ENCODE assay signal across 9 cellular contexts in genomic region chr2:205683991-205684390, GRCh38. TPM values are rescaled to one million over a fixed set of nuclear protein-coding genes. Genes with fewer than 3 reads are reported as not detected.
A peak's percentile ranks its signal among the peaks of the same experiment; 100 is the strongest.
DNase-seq lines count a peak whose midpoint lies in the region; ATAC-seq and TF ChIP-seq lines count a peak whose summit lies in the region.
"Had no signal": no experiment of that assay in that cellular context is flagged by ENCODE, and none has a peak within 500 bp of the region (broad histone marks: within the 10 kb centered on the region; RNA-seq: fewer than 3 reads in every experiment).

No MANE protein-coding gene starts in this region.

- H3K27me3 ChIP-seq in mesenchymal stem cell (ENCODE audit: control insufficient read depth in 1 of 2, insufficient read depth in 1 of 2, low read length in 2 of 2) (no peaks in the 10 kb centered on the region), thyroid gland (no peaks in the 10 kb centered on the region)

- H3K4ac ChIP-seq in mesenchymal stem cell (ENCODE audit: low read depth in 1 of 2, low read length in 2 of 2), result peak overlapping the region in 1 of 2 experiments; percentile 73

- peak overlapping the region in 1 of 2 experiments; percentile 87 for H2BK12ac ChIP-seq in mesenchymal stem cell (ENCODE audit: low read length in 2 of 2)

- peak overlapping the region; percentile 56 to 91 for H3K18ac ChIP-seq in mesenchymal stem cell (ENCODE audit: low read depth in 1 of 2, low read length in 2 of 2)

- H3K23ac ChIP-seq in mesenchymal stem cell (ENCODE audit: low read length in 2 of 2), result peak overlapping the region in 1 of 2 experiments; percentile 59

- no peak for TF ChIP-seq CTCF in activated CD8-positive, alpha-beta T cell treated with anti-CD3 and anti-CD28 coated beads for 36 hours (IDR thresholded peaks at IDR 0.05)
- TF ChIP-seq CTCF in cardiac fibroblast (IDR thresholded peaks at IDR 0.05; ENCODE audit: low read depth, low read length), result no peak
- no peak for TF ChIP-seq CTCF in thyroid gland (IDR thresholded peaks at IDR 0.05)

- H3K9me3 ChIP-seq in mesenchymal stem cell (ENCODE audit: control insufficient read depth, low read length) (no peaks in the 10 kb centered on the region), thyroid gland (no peaks in the 10 kb centered on the region)

- H3K27ac Mint-ChIP-seq in activated CD8-positive, alpha-beta T cell treated with anti-CD3 and anti-CD28 coated beads, Interleukin-2, amount 10 ng/mL, durations not matched to agents 7 days and 5 days, result no peak overlapping the region
- H3K27ac Mint-ChIP-seq in activated CD8-positive, alpha-beta T cell treated with anti-CD3 and anti-CD28 coated beads for 36 hours, result no peak overlapping the region
- H3K27ac Mint-ChIP-seq: CD4-positive, alpha-beta T cell had no signal

- no peak for TF ChIP-seq POLR2A in thyroid gland (IDR thresholded peaks at IDR 0.05)

- H3K4me1 ChIP-seq in mesenchymal stem cell (ENCODE audit: control insufficient read depth, insufficient read depth, low read depth, low read length) (peaks cover 27% of the 10 kb centered on the region), thyroid gland (peaks cover 36 to 40% of the 10 kb centered on the region in 2 donors)

- H3K27ac ChIP-seq in mesenchymal stem cell (ENCODE audit: low read length, poor library complexity, severe bottlenecking), result peak overlapping the region; percentile 29
- peak overlapping the region; percentile 68 to 80 (median 78) for H3K27ac ChIP-seq in thyroid gland

- peak overlapping the region; percentile 62 to 79 for H3K4me3 ChIP-seq in cardiac fibroblast (replicated peaks in 1 of 2; ENCODE audit: low read depth in 2 of 2, low read length in 2 of 2)
- peak overlapping the region; percentile 72 to 84 for H3K4me3 ChIP-seq in mesenchymal stem cell (ENCODE audit: insufficient read depth in 1 of 2, low read depth in 1 of 2, low read length in 2 of 2)
- peak overlapping the region in 2 of 3 donors; percentile 10 to 47 for H3K4me3 ChIP-seq in thyroid gland (replicated peaks in 1 of 3)

- no peak overlapping the region for H2BK5ac ChIP-seq in mesenchymal stem cell (ENCODE audit: low read depth, low read length, poor library complexity, severe bottlenecking)

- H3K4me2 ChIP-seq in mesenchymal stem cell (ENCODE audit: low read length, poor library complexity, severe bottlenecking), result peak overlapping the region; percentile 80

- H3K9ac ChIP-seq in mesenchymal stem cell (ENCODE audit: low read length), result peak overlapping the region; percentile 88

- no peak overlapping the region for H2BK15ac ChIP-seq in mesenchymal stem cell (ENCODE audit: low read depth, poor library complexity, severe bottlenecking)

- H2BK120ac ChIP-seq in mesenchymal stem cell (ENCODE audit: low read depth, low read length), result no peak overlapping the region

- ATAC-seq in activated CD8-positive, alpha-beta T cell treated with anti-CD3 and anti-CD28 coated beads, Interleukin-2, amount 10 ng/mL, durations not matched to agents 7 days and 5 days, result no peak
- no peak for ATAC-seq in activated CD8-positive, alpha-beta T cell treated with anti-CD3 and anti-CD28 coated beads for 36 hours
- no peak for ATAC-seq in HG02852 (IDR thresholded peaks at IDR 0.05; ENCODE audit: unreplicated experiment)

- H3K4me3 Mint-ChIP-seq in activated CD8-positive, alpha-beta T cell treated with anti-CD3 and anti-CD28 coated beads, Interleukin-2, amount 10 ng/mL, durations not matched to agents 7 days and 5 days, result peak overlapping the region; percentile 17
- H3K4me3 Mint-ChIP-seq in activated CD8-positive, alpha-beta T cell treated with anti-CD3 and anti-CD28 coated beads for 36 hours, result no peak overlapping the region

- H3K36me3 ChIP-seq in mesenchymal stem cell (ENCODE audit: control insufficient read depth in 1 of 2, insufficient read depth in 2 of 2, low read depth in 1 of 2, low read length in 2 of 2), result peaks cover 0 to 4% of the 10 kb centered on the region in 2 experiments
- H3K36me3 ChIP-seq in thyroid gland, result no peaks in the 10 kb centered on the region

- CTCF ChIA-PET in activated CD8-positive, alpha-beta T cell treated with anti-CD3 and anti-CD28 coated beads, Interleukin-2, amount 10 ng/mL, durations not matched to agents 7 days and 5 days (lab: Charles Lee), result interaction anchor here (1.5 to 3.7 kb wide), 2 partner anchors 8 to 10 kb away, joined by 3 to 15 read pairs; no protein-coding TSS in a partner anchor
- CTCF ChIA-PET in activated CD8-positive, alpha-beta T cell treated with anti-CD3 and anti-CD28 coated beads for 36 hours (lab: Charles Lee), result interaction anchor here (1.3 to 1.9 kb wide), 3 partner anchors 8 to 242 kb away, joined by 4 to 8 read pairs (median 4); no protein-coding TSS in a partner anchor

- intact Hi-C loops in activated CD8-positive, alpha-beta T cell treated with anti-CD3 and anti-CD28 coated beads for 36 hours (cut with micrococcal nuclease), result no loop called here
- intact Hi-C loops in thyroid gland (cut with DNase I), result loop anchor here (5.0 to 10.0 kb wide), 2 partner anchors 992 to 1359 kb away; no protein-coding TSS in a partner anchor

- H2AFZ ChIP-seq in mesenchymal stem cell (ENCODE audit: low read depth, low read length), result no peak overlapping the region

- H3K4me1 Mint-ChIP-seq in activated CD8-positive, alpha-beta T cell treated with anti-CD3 and anti-CD28 coated beads, Interleukin-2, amount 10 ng/mL, durations not matched to agents 7 days and 5 days (ENCODE audit: low read depth), result peaks cover 46% of the 10 kb centered on the region
- H3K4me1 Mint-ChIP-seq in activated CD8-positive, alpha-beta T cell treated with anti-CD3 and anti-CD28 coated beads for 36 hours (ENCODE audit: low read depth), result peaks cover 19% of the 10 kb centered on the region

- peak overlapping the region; percentile 11 for H4K91ac ChIP-seq in mesenchymal stem cell (ENCODE audit: low read length)

- peaks cover 78% of the 10 kb centered on the region for H3K27me3 Mint-ChIP-seq in activated CD8-positive, alpha-beta T cell treated with anti-CD3 and anti-CD28 coated beads, Interleukin-2, amount 10 ng/mL, durations not matched to agents 7 days and 5 days (ENCODE audit: low read depth)
- peaks cover 75% of the 10 kb centered on the region for H3K27me3 Mint-ChIP-seq in activated CD8-positive, alpha-beta T cell treated with anti-CD3 and anti-CD28 coated beads for 36 hours

- H3K9me3 Mint-ChIP-seq in activated CD8-positive, alpha-beta T cell treated with anti-CD3 and anti-CD28 coated beads, Interleukin-2, amount 10 ng/mL, durations not matched to agents 7 days and 5 days (ENCODE audit: insufficient read depth), result no peaks in the 10 kb centered on the region
- no peaks in the 10 kb centered on the region for H3K9me3 Mint-ChIP-seq in activated CD8-positive, alpha-beta T cell treated with anti-CD3 and anti-CD28 coated beads for 36 hours
- H3K9me3 Mint-ChIP-seq: CD4-positive, alpha-beta T cell had no signal

- no peak for DNase-seq in activated CD8-positive, alpha-beta T cell treated with anti-CD3 and anti-CD28 coated beads, Interleukin-2, amount 10 ng/mL, durations not matched to agents 7 days and 5 days
- no peak for DNase-seq in activated CD8-positive, alpha-beta T cell treated with anti-CD3 and anti-CD28 coated beads for 36 hours
- DNase-seq in cardiac fibroblast (ENCODE audit: low read depth in 2 of 2) (no peak), mesenchymal stem cell (no peak), thyroid gland (no peak), SIG-M5 (lab: John Stamatoyannopoulos, UW) (no peak)
- no peak for DNase-seq in stimulated activated CD4-positive, alpha-beta T cell treated with anti-CD3 and anti-CD28 coated beads, Interleukin-2, amount 100 ng/mL, for 24 hours
- DNase-seq: CD4-positive, alpha-beta T cell had no signal

- no peaks in the 10 kb centered on the region for H3K36me3 Mint-ChIP-seq in activated CD8-positive, alpha-beta T cell treated with anti-CD3 and anti-CD28 coated beads, Interleukin-2, amount 10 ng/mL, durations not matched to agents 7 days and 5 days (ENCODE audit: low read depth)
- no peaks in the 10 kb centered on the region for H3K36me3 Mint-ChIP-seq in activated CD8-positive, alpha-beta T cell treated with anti-CD3 and anti-CD28 coated beads for 36 hours (ENCODE audit: low read depth)

- H4K8ac ChIP-seq in mesenchymal stem cell (ENCODE audit: low read length), result no peak overlapping the region

- H3K79me1 ChIP-seq in mesenchymal stem cell (replicated peaks; ENCODE audit: low read length, poor library complexity, severe bottlenecking), result peaks cover 28% of the 10 kb centered on the region

- H2AK5ac ChIP-seq in mesenchymal stem cell (ENCODE audit: low read length, severe bottlenecking), result peak overlapping the region; percentile 41

- WGBS in mesenchymal stem cell, result 18% methylated on average over 2 of the region's 7 CpGs
- WGBS in thyroid gland, 2 donors, result 38 to 44% methylated on average over 7 of the region's 7 CpGs

- POLR2A ChIA-PET in activated CD8-positive, alpha-beta T cell treated with anti-CD3 and anti-CD28 coated beads, Interleukin-2, amount 10 ng/mL, durations not matched to agents 7 days and 5 days (lab: Charles Lee), result no interaction called here
- POLR2A ChIA-PET in activated CD8-positive, alpha-beta T cell treated with anti-CD3 and anti-CD28 coated beads for 36 hours (lab: Charles Lee), result no interaction called here

- H3K14ac ChIP-seq in mesenchymal stem cell (ENCODE audit: low read length in 2 of 2), result peak overlapping the region in 1 of 2 experiments; percentile 57

RNA-seq across cellular contexts. Expression of gene NRP2, which starts 1.7 kb away (rescaled TPM):
- total RNA-seq in activated CD8-positive, alpha-beta T cell treated with anti-CD3 and anti-CD28 coated beads, Interleukin-2, amount 10 ng/mL, durations not matched to agents 7 days and 5 days, result 1 to 10 TPM; 4.0 to 4.2 TPM
- total RNA-seq in activated CD8-positive, alpha-beta T cell treated with anti-CD3 and anti-CD28 coated beads for 36 hours, result 1 to 10 TPM in 1 of 2 experiments, under 1 TPM in 1; 0.63 to 1.6 TPM
- polyA plus RNA-seq in mesenchymal stem cell (2013, experiment 1 of 2), result 87.1 TPM
- polyA plus RNA-seq in mesenchymal stem cell (2013, experiment 2 of 2), result 83.3 TPM
- total RNA-seq in thyroid gland, result 10 to 100 TPM; 29.3 to 62.5 (median 41.6) TPM

Comparison
In these comparisons a context has a peak if more than half of its experiments do, and no peak if none do; other contexts are left out.
1. RNA of gene NRP2, which starts 1.7 kb away (total RNA-seq): 29.3 to 62.5 TPM in thyroid gland; 4.0 to 4.2 TPM in activated CD8-positive, alpha-beta T cell treated with anti-CD3 and anti-CD28 coated beads, Interleukin-2, amount 10 ng/mL, durations not matched to agents 7 days and 5 days and 0.63 to 1.6 TPM in activated CD8-positive, alpha-beta T cell treated with anti-CD3 and anti-CD28 coated beads for 36 hours; every median in the first group is over 4 times any median in the second.
2. Peak in every context shown above with its lines, with median percentiles within 50 percentile points of each other: H3K4me3 ChIP-seq.